ENCODE assay signal across 1 cellular context in the genomic region with DNA sequence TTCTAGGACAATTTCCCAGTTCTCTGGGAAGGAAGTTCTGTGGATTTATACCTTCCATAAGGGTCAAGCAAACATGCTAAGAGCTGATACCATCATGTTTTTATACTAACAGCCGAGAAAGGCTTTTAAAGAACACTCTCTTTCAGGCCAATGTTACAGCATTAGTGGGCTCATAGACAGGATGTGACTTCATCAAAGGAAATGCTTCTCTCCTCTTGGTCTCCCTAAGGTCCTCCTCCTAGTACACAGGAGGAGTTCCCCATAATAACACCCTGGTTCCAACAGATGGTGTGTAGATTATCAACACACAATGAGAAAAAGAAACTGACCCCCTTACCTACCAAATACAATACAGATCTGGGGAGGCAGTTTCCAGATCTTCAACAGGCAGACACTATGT.
TF ChIP-seq lines count a peak whose summit lies in the region.

No MANE protein-coding gene starts in this region.

TF ChIP-seq in HEK293T, 16 proteins besides CTCF, POLR2A, EP300 and RAD21 (continued from another document):
- TF ChIP-seq BHLHE40 (IDR thresholded peaks at IDR 0.05; ENCODE audit: borderline replicate concordance) (no peak), FOXA1 (IDR thresholded peaks at IDR 0.05) (no peak), ELF4 (IDR thresholded peaks at IDR 0.05) (no peak), ARNT (IDR thresholded peaks at IDR 0.05) (no peak)
